ENCODE assay signal across 3 cellular contexts in the genomic region with DNA sequence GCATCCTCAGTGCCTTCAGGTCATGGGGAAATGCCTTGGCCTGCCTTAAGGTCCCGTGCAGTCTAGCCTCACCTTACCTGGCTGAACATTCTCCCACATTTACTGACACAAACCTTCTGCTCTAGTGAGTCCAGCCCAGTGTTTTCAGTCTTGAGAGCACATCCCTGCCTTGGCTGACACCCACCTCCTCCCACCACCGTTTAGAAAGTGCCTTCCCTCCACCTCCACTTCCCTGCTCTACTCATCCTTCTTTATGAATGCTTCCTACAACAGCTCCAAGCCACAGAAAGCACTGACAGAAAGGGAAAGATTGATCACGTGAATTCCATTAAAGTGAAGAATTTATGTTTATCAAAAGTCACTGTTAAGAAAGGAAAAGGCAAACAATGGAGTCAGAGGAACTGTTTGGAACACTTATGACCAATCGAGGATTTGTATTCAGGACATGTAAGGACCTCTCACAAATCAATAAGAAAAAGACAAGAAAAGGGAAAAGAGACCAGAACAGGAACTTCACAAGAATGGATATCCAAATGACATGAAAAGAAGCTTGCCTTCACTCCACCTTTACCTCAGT.
TF ChIP-seq lines count a peak whose summit lies in the region.

No MANE protein-coding gene starts in this region.

TF ChIP-seq in SK-N-SH, 30 proteins besides CTCF, POLR2A, EP300 and RAD21:
- TF ChIP-seq EZH2phosphoT487 (IDR thresholded peaks at IDR 0.05; ENCODE audit: borderline replicate concordance, low read depth), result no peak
- TF ChIP-seq FOXM1 (IDR thresholded peaks at IDR 0.05; ENCODE audit: low read depth), result no peak
- no peak for TF ChIP-seq RFX5 (IDR thresholded peaks at IDR 0.05; ENCODE audit: low read length)
- TF ChIP-seq, protein P1, sequence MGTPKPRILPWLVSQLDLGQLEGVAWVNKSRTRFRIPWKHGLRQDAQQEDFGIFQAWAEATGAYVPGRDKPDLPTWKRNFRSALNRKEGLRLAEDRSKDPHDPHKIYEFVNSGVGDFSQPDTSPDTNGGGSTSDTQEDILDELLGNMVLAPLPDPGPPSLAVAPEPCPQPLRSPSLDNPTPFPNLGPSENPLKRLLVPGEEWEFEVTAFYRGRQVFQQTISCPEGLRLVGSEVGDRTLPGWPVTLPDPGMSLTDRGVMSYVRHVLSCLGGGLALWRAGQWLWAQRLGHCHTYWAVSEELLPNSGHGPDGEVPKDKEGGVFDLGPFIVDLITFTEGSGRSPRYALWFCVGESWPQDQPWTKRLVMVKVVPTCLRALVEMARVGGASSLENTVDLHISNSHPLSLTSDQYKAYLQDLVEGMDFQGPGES (IDR thresholded peaks at IDR 0.05; ENCODE audit: low read depth, low read length), result no peak
- no peak for TF ChIP-seq NFIC (IDR thresholded peaks at IDR 0.05; ENCODE audit: borderline replicate concordance)

TF ChIP-seq in SK-N-SH treated with all-trans-retinoic acid at 6 μM for 48 hours, 23 proteins besides CTCF, POLR2A, EP300 and RAD21 (continues in another document):
- TF ChIP-seq ARNTL (CRISPR knock-in tag; IDR thresholded peaks at IDR 0.05; ENCODE audit: borderline replicate concordance, low read depth), result no peak
- no peak for TF ChIP-seq OSR1 (CRISPR knock-in tag; IDR thresholded peaks at IDR 0.05)
- TF ChIP-seq ESRRG (CRISPR knock-in tag; IDR thresholded peaks at IDR 0.05), result no peak
- TF ChIP-seq, protein P2, sequence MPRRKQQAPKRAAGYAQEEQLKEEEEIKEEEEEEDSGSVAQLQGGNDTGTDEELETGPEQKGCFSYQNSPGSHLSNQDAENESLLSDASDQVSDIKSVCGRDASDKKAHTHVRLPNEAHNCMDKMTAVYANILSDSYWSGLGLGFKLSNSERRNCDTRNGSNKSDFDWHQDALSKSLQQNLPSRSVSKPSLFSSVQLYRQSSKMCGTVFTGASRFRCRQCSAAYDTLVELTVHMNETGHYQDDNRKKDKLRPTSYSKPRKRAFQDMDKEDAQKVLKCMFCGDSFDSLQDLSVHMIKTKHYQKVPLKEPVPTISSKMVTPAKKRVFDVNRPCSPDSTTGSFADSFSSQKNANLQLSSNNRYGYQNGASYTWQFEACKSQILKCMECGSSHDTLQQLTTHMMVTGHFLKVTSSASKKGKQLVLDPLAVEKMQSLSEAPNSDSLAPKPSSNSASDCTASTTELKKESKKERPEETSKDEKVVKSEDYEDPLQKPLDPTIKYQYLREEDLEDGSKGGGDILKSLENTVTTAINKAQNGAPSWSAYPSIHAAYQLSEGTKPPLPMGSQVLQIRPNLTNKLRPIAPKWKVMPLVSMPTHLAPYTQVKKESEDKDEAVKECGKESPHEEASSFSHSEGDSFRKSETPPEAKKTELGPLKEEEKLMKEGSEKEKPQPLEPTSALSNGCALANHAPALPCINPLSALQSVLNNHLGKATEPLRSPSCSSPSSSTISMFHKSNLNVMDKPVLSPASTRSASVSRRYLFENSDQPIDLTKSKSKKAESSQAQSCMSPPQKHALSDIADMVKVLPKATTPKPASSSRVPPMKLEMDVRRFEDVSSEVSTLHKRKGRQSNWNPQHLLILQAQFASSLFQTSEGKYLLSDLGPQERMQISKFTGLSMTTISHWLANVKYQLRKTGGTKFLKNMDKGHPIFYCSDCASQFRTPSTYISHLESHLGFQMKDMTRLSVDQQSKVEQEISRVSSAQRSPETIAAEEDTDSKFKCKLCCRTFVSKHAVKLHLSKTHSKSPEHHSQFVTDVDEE (CRISPR knock-in tag; IDR thresholded peaks at IDR 0.05), result no peak
- TF ChIP-seq, protein P3, sequence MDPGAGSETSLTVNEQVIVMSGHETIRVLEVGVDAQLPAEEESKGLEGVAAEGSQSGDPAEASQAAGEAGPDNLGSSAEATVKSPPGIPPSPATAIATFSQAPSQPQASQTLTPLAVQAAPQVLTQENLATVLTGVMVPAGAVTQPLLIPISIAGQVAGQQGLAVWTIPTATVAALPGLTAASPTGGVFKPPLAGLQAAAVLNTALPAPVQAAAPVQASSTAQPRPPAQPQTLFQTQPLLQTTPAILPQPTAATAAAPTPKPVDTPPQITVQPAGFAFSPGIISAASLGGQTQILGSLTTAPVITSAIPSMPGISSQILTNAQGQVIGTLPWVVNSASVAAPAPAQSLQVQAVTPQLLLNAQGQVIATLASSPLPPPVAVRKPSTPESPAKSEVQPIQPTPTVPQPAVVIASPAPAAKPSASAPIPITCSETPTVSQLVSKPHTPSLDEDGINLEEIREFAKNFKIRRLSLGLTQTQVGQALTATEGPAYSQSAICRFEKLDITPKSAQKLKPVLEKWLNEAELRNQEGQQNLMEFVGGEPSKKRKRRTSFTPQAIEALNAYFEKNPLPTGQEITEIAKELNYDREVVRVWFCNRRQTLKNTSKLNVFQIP (CRISPR knock-in tag; IDR thresholded peaks at IDR 0.05; ENCODE audit: borderline replicate concordance, low read depth), result no peak
- no peak for TF ChIP-seq BACH2 (CRISPR knock-in tag; IDR thresholded peaks at IDR 0.05; ENCODE audit: borderline replicate concordance)
- no peak for TF ChIP-seq CSDC2 (CRISPR knock-in tag; IDR thresholded peaks at IDR 0.05)
- TF ChIP-seq SNAI2 (CRISPR knock-in tag; IDR thresholded peaks at IDR 0.05), result no peak
- TF ChIP-seq ZFP3 (CRISPR knock-in tag; IDR thresholded peaks at IDR 0.05), result no peak
- no peak for TF ChIP-seq ZFP30 (CRISPR knock-in tag; IDR thresholded peaks at IDR 0.05)
- TF ChIP-seq, protein P4, sequence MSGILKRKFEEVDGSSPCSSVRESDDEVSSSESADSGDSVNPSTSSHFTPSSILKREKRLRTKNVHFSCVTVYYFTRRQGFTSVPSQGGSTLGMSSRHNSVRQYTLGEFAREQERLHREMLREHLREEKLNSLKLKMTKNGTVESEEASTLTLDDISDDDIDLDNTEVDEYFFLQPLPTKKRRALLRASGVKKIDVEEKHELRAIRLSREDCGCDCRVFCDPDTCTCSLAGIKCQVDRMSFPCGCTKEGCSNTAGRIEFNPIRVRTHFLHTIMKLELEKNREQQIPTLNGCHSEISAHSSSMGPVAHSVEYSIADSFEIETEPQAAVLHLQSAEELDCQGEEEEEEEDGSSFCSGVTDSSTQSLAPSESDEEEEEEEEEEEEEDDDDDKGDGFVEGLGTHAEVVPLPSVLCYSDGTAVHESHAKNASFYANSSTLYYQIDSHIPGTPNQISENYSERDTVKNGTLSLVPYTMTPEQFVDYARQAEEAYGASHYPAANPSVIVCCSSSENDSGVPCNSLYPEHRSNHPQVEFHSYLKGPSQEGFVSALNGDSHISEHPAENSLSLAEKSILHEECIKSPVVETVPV (CRISPR knock-in tag; IDR thresholded peaks at IDR 0.05), result no peak
- TF ChIP-seq, protein P5, sequence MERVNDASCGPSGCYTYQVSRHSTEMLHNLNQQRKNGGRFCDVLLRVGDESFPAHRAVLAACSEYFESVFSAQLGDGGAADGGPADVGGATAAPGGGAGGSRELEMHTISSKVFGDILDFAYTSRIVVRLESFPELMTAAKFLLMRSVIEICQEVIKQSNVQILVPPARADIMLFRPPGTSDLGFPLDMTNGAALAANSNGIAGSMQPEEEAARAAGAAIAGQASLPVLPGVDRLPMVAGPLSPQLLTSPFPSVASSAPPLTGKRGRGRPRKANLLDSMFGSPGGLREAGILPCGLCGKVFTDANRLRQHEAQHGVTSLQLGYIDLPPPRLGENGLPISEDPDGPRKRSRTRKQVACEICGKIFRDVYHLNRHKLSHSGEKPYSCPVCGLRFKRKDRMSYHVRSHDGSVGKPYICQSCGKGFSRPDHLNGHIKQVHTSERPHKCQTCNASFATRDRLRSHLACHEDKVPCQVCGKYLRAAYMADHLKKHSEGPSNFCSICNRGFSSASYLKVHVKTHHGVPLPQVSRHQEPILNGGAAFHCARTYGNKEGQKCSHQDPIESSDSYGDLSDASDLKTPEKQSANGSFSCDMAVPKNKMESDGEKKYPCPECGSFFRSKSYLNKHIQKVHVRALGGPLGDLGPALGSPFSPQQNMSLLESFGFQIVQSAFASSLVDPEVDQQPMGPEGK (CRISPR knock-in tag; IDR thresholded peaks at IDR 0.05; ENCODE audit: borderline replicate concordance), result no peak
- no peak for TF ChIP-seq TCF4 (CRISPR knock-in tag; IDR thresholded peaks at IDR 0.05; ENCODE audit: borderline replicate concordance)
- TF ChIP-seq ISL1 (CRISPR knock-in tag; IDR thresholded peaks at IDR 0.05), result no peak
- no peak for TF ChIP-seq ZC3H10 (CRISPR knock-in tag; IDR thresholded peaks at IDR 0.05)

TF ChIP-seq in endothelial cell of umbilical vein, 7 proteins besides CTCF, POLR2A, EP300 and RAD21:
- TF ChIP-seq EZH2 (IDR thresholded peaks at IDR 0.05; ENCODE audit: borderline replicate concordance, low read depth, low read length, severe bottlenecking) (no peak), GATA2 (IDR thresholded peaks at IDR 0.05; ENCODE audit: insufficient read depth, insufficient read length, low read depth, low read length) (no peak), MYC (IDR thresholded peaks at IDR 0.05; ENCODE audit: low read depth, low read length) (no peak), JUN (IDR thresholded peaks at IDR 0.05; ENCODE audit: borderline replicate concordance, insufficient read depth, insufficient read length, low read depth) (no peak), FOS (IDR thresholded peaks at IDR 0.05; ENCODE audit: borderline replicate concordance, insufficient read depth, low read length) (no peak), POLR2AphosphoS5 (IDR thresholded peaks at IDR 0.05; ENCODE audit: insufficient read depth, low read depth, low read length) (no peak)
- TF ChIP-seq, protein P6, sequence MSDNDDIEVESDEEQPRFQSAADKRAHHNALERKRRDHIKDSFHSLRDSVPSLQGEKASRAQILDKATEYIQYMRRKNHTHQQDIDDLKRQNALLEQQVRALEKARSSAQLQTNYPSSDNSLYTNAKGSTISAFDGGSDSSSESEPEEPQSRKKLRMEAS (IDR thresholded peaks at IDR 0.05; ENCODE audit: insufficient read depth, insufficient read length), result no peak
